ENCODE assay signal across 25 cellular contexts in genomic region chr2:127164761-127165538, GRCh38. TPM values are rescaled to one million over a fixed set of nuclear protein-coding genes. Genes with fewer than 3 reads are reported as not detected.
DNase-seq lines count a peak whose midpoint lies in the region; ATAC-seq and TF ChIP-seq lines count a peak whose summit lies in the region.
"Had no signal": no experiment of that assay in that cellular context is flagged by ENCODE, and none has a peak within 500 bp of the region (broad histone marks: within the 10 kb centered on the region; RNA-seq: fewer than 3 reads in every experiment).

No MANE protein-coding gene starts in this region.

- TF ChIP-seq CTCF in psoas muscle (IDR thresholded peaks at IDR 0.05), result no peak

- no peak overlapping the region for H3K4me3 ChIP-seq in psoas muscle
- H3K4me3 ChIP-seq: mucosa of descending colon, spleen, tibial artery had no signal

- H3K27ac Mint-ChIP-seq in activated T-helper 17 cell treated with anti-CD3 and anti-CD28 coated beads, Interleukin-2, amount 50 U/mL, for 72 hours, result peak overlapping the region; percentile 38
- H3K27ac Mint-ChIP-seq: activated naive CD8-positive, alpha-beta T cell treated with anti-CD3 and anti-CD28 coated beads for 36 hours; stimulated activated naive CD8-positive, alpha-beta T cell treated with anti-CD3 and anti-CD28 coated beads, Interleukin-15, Interleukin-2, amounts not matched to agents 100 ng/mL and 50 ng/mL, for 24 hours; T-cell had no signal

- no peaks in the 10 kb centered on the region for H3K9me3 Mint-ChIP-seq in activated T-helper 17 cell treated with anti-CD3 and anti-CD28 coated beads, Interleukin-2, amount 50 U/mL, for 72 hours
- H3K9me3 Mint-ChIP-seq: activated naive CD8-positive, alpha-beta T cell treated with anti-CD3 and anti-CD28 coated beads for 36 hours; neural crest cell; stimulated activated naive CD8-positive, alpha-beta T cell treated with anti-CD3 and anti-CD28 coated beads, Interleukin-15, Interleukin-2, amounts not matched to agents 100 ng/mL and 50 ng/mL, for 24 hours; T-cell had no signal

- H3K36me3 ChIP-seq in psoas muscle (ENCODE audit: insufficient read depth in 1 of 2, low read depth in 1 of 2), result no peaks in the 10 kb centered on the region
- H3K36me3 ChIP-seq: spleen, tibial artery had no signal

- intact Hi-C loops in psoas muscle (cut with DNase I), result no loop called here

- no peak overlapping the region for H3K4me3 Mint-ChIP-seq in activated T-helper 17 cell treated with anti-CD3 and anti-CD28 coated beads, Interleukin-2, amount 50 U/mL, for 72 hours
- H3K4me3 Mint-ChIP-seq: activated naive CD8-positive, alpha-beta T cell treated with anti-CD3 and anti-CD28 coated beads for 36 hours; neural crest cell; stimulated activated naive CD8-positive, alpha-beta T cell treated with anti-CD3 and anti-CD28 coated beads, Interleukin-15, Interleukin-2, amounts not matched to agents 100 ng/mL and 50 ng/mL, for 24 hours; T-cell had no signal

- H3K36me3 Mint-ChIP-seq in activated T-helper 17 cell treated with anti-CD3 and anti-CD28 coated beads, Interleukin-2, amount 50 U/mL, for 72 hours (ENCODE audit: low read depth), result no peaks in the 10 kb centered on the region
- H3K36me3 Mint-ChIP-seq: activated naive CD8-positive, alpha-beta T cell treated with anti-CD3 and anti-CD28 coated beads for 36 hours; T-cell had no signal

- no peaks in the 10 kb centered on the region for H3K9me3 ChIP-seq in psoas muscle
- H3K9me3 ChIP-seq: mucosa of descending colon, spleen, tibial artery had no signal

- no peak for ATAC-seq in activated T-helper 17 cell treated with anti-CD3 and anti-CD28 coated beads, Interleukin-2, amount 50 U/mL, for 72 hours (replicated peaks)
- peak; percentile 17 to 33 (median 18) for ATAC-seq in psoas muscle
- ATAC-seq: mucosa of descending colon, T-cell had no signal

- peak overlapping the region; percentile 82 for H3K27ac ChIP-seq in psoas muscle
- H3K27ac ChIP-seq: spleen, tibial artery had no signal

- peak; percentile 53 for DNase-seq in NCI-H2196 (lab: John Stamatoyannopoulos, UW; ENCODE audit: unreplicated experiment)
- no peak for DNase-seq in NCI-H2196 treated with DMSO at 0.1 percent for 48 hours (lab: John Stamatoyannopoulos, UW; ENCODE audit: unreplicated experiment)
- peak; percentile 32 to 86 for DNase-seq in NCI-H2081 (lab: John Stamatoyannopoulos, UW)
- DNase-seq in psoas muscle, result no peak
- DNase-seq in H4 (ENCODE audit: low spot score), result no peak
- DNase-seq in DMS79 (lab: John Stamatoyannopoulos, UW), result no peak
- DNase-seq in KG1 (lab: John Stamatoyannopoulos, UW), result no peak
- DNase-seq: 8988T; activated naive CD8-positive, alpha-beta T cell treated with anti-CD3 and anti-CD28 coated beads for 36 hours; effector CD4-positive, alpha-beta T cell; erythroblast; hippocampal formation; mucosa of descending colon; NCI-H1105 treated with DMSO at 0.1 percent for 48 hours; NCI-H526; OCI-M1; SIG-M5; stimulated activated CD4-positive, alpha-beta T cell treated with anti-CD3 and anti-CD28 coated beads, Interleukin-4, amount 100 ng/mL, for 1 hour; T-cell; tibial artery had no signal

- WGBS in psoas muscle, 3 donors, result 79 to 85% (median 84%) methylated on average over 11 of the region's 11 CpGs

- H3K4me1 Mint-ChIP-seq in activated T-helper 17 cell treated with anti-CD3 and anti-CD28 coated beads, Interleukin-2, amount 50 U/mL, for 72 hours, result no peaks in the 10 kb centered on the region
- H3K4me1 Mint-ChIP-seq: activated naive CD8-positive, alpha-beta T cell treated with anti-CD3 and anti-CD28 coated beads for 36 hours; T-cell had no signal

- no peaks in the 10 kb centered on the region for H3K27me3 Mint-ChIP-seq in activated T-helper 17 cell treated with anti-CD3 and anti-CD28 coated beads, Interleukin-2, amount 50 U/mL, for 72 hours
- H3K27me3 Mint-ChIP-seq: activated naive CD8-positive, alpha-beta T cell treated with anti-CD3 and anti-CD28 coated beads for 36 hours; stimulated activated naive CD8-positive, alpha-beta T cell treated with anti-CD3 and anti-CD28 coated beads, Interleukin-15, Interleukin-2, amounts not matched to agents 100 ng/mL and 50 ng/mL, for 24 hours had no signal

- H3K4me1 ChIP-seq in psoas muscle, result peaks cover 19% of the 10 kb centered on the region
- H3K4me1 ChIP-seq: tibial artery had no signal

- H3K27me3 ChIP-seq in psoas muscle (ENCODE audit: insufficient read depth in 3 of 3, low read length in 2 of 3), result no peaks in the 10 kb centered on the region
- H3K27me3 ChIP-seq: spleen, tibial artery had no signal

RNA-seq across cellular contexts. Expression of gene CYP27C1, which starts 55.1 kb away (rescaled TPM):
- total RNA-seq in activated T-helper 17 cell treated with anti-CD3 and anti-CD28 coated beads, Interleukin-2, amount 50 U/mL, for 72 hours, result not detected
- total RNA-seq in psoas muscle, result under 1 TPM in 3 of 4 donors, not detected in 1; 0.10 to 0.21 (median 0.13) TPM
- under 1 TPM; 0.01 to 0.21 (median 0.03) TPM for polyA plus RNA-seq in psoas muscle
- 0.08 and 0.75 TPM in 2 replicates for total RNA-seq in H4 (2014; rRNA removed; shearing (Covaris generic))
- total RNA-seq: activated naive CD8-positive, alpha-beta T cell treated with anti-CD3 and anti-CD28 coated beads for 36 hours; pulmonary artery endothelial cell had no signal

RNA-seq across cellular contexts. Expression of gene BIN1, which starts 58.0 kb away (rescaled TPM):
- total RNA-seq in activated T-helper 17 cell treated with anti-CD3 and anti-CD28 coated beads, Interleukin-2, amount 50 U/mL, for 72 hours, result 100 to 1,000 TPM in 1 of 2 donors, 10 to 100 TPM in 1; 84.0 to 110 TPM
- total RNA-seq in psoas muscle, result 1,000 to 10,000 TPM; 1,036 to 1,643 (median 1,260) TPM
- 1,000 to 10,000 TPM in 2 of 3 donors, 100 to 1,000 TPM in 1; 615 to 1,667 (median 1,547) TPM for polyA plus RNA-seq in psoas muscle
- total RNA-seq in H4 (2014; rRNA removed; shearing (Covaris generic)), result 60.0 and 61.7 TPM in 2 replicates

Comparison
In these comparisons a context has a peak if more than half of its experiments do, and no peak if none do; other contexts are left out.
1. DNase-seq: peak in NCI-H2196 (single experiment) and NCI-H2081 (2 of 2); none in NCI-H2196 treated with DMSO at 0.1 percent for 48 hours (single experiment), psoas muscle (0 of 2), H4 (single experiment), DMS79 (single experiment) and KG1 (single experiment).
2. RNA of gene BIN1, which starts 58.0 kb away (total RNA-seq): 1,036 to 1,643 TPM in psoas muscle; 84.0 to 110 TPM in activated T-helper 17 cell treated with anti-CD3 and anti-CD28 coated beads, Interleukin-2, amount 50 U/mL, for 72 hours and 60.0 to 61.7 TPM in H4; every median in the first group is over 4 times any median in the second.